In genomic region chr16:6636457-6636856, GRCh38 we compare ENCODE assay signal across 6 cellular contexts.
"Had no signal": no experiment of that assay in that cellular context is flagged by ENCODE, and none has a peak within 500 bp of the region (broad histone marks: within the 10 kb centered on the region; RNA-seq: fewer than 3 reads in every experiment).

No MANE protein-coding gene starts in this region.

- DNase-seq: GDM1, GF-D8 had no signal

- FAIRE-seq: GM12878, GM12892, GM18507, GM19239 had no signal

- ATAC-seq: GM12878 had no signal

- H3K4me3 ChIP-seq: GM12878 had no signal
